8 cellular contexts compared by ENCODE assay signal in the genomic region with DNA sequence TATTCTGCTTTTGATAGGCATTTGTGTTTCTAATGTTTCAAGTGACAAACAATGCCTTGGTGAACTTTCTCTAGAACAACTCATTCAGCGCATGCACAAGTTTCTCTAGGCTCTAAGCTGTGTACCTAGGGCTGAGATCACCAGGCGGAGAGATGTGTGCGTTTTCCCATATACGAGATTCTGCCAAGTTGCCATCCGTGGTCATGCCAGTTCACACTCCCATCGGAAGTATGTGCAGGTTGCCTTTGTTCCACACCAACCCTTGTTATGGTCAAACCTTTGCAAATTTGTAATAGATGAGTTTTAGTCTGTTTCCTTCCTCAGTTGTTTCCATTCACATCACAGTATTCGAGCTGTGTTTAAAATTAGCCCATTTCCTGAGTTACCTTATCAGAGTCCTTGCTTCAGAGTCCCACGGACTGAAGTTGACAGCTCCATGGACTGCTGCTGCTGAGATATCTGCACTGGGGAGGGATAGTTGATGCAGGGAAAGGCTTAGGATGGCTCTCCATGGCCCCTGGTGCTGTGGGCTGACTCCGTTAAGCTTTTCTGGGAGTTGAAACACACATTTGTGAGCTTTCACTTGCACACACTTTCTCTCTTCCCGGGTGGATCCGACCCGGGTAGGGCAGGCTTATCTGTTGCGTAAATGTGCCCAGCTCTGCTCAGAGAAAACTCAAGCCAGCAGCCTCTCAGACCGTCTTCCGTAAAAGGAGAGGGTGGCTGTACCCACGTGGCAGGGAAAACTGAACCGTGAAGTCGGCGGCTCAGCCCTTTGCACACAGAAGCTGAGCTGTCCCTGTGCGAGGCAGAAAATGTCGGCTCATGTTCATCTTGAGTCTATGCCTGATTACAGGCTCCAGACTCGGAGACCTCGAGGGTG. TPM values are rescaled to one million over a fixed set of nuclear protein-coding genes. Genes with fewer than 3 reads are reported as not detected.
A peak's percentile ranks its signal among the peaks of the same experiment; 100 is the strongest.
DNase-seq lines count a peak whose midpoint lies in the region; ATAC-seq and TF ChIP-seq lines count a peak whose summit lies in the region.

No MANE protein-coding gene starts in this region.

- dilution Hi-C loops in mammary epithelial cell (cut with HindIII; ENCODE audit: low sequenced_read_pairs), result no loop called here

- CTCF ChIA-PET in mammary epithelial cell (lab: Charles Lee; ENCODE audit: low non-redundant PET), result interaction anchor here (0.7 to 0.9 kb wide), 2 partner anchors 9 to 122 kb away, joined by 4 to 20 read pairs; no protein-coding TSS in a partner anchor

- WGBS in mammary epithelial cell (ENCODE audit: low coverage, missing lambda C conversion rate), result 32% methylated on average over 23 of the region's 23 CpGs

- no TSS peak for BruUV-seq in mammary epithelial cell (replicated peaks; lab: Mats Ljungman, UMichigan)

- H3K9ac ChIP-seq in mammary epithelial cell (ENCODE audit: insufficient read depth, low read length), result peak overlapping the region; percentile 26

- H3K4me2 ChIP-seq in mammary epithelial cell (ENCODE audit: insufficient read depth, low read depth, low read length), result peak overlapping the region; percentile 73

- peak overlapping the region in 2 of 3 experiments; percentile 5 to 26 for H3K4me3 ChIP-seq in mammary epithelial cell (replicated peaks in 1 of 3; ENCODE audit: insufficient read depth in 1 of 3, low read depth in 2 of 3, low read length in 3 of 3)
- no peak overlapping the region for H3K4me3 ChIP-seq in kidney epithelial cell (ENCODE audit: low read depth, low read length)

- H3K36me3 ChIP-seq in mammary epithelial cell (ENCODE audit: insufficient read depth, low read length) (no peaks in the 10 kb centered on the region), kidney epithelial cell (ENCODE audit: control insufficient read depth, insufficient read depth, low read length) (no peaks in the 10 kb centered on the region)

- H2AFZ ChIP-seq in mammary epithelial cell (ENCODE audit: low read depth, low read length), result peak overlapping the region; percentile 71

- H4K20me1 ChIP-seq in mammary epithelial cell (ENCODE audit: insufficient read depth, low read length), result no peaks in the 10 kb centered on the region

- peaks cover 98% of the 10 kb centered on the region for H3K79me2 ChIP-seq in mammary epithelial cell (ENCODE audit: insufficient read depth, low read length)

- intact Hi-C loops in mammary epithelial cell (cut with micrococcal nuclease), result no loop called here

- no peaks in the 10 kb centered on the region for H3K27me3 ChIP-seq in mammary epithelial cell (ENCODE audit: insufficient read depth, low read length)
- H3K27me3 ChIP-seq in kidney epithelial cell (ENCODE audit: control insufficient read depth, insufficient read depth, low read length), result no peaks in the 10 kb centered on the region

- ATAC-seq in HG03064 (IDR thresholded peaks at IDR 0.05; ENCODE audit: low read depth, unreplicated experiment), result peak; percentile 72

- in situ Hi-C loops in mammary epithelial cell (cut with MboI; ENCODE audit: low sequenced_read_pairs in 2 of 2), result no loop called here

- H3K9me3 ChIP-seq in mammary epithelial cell (replicated peaks; ENCODE audit: insufficient read depth, low read length), result no peaks in the 10 kb centered on the region

- TF ChIP-seq CTCF in mammary epithelial cell (conservative IDR thresholded peaks at IDR 0.05 in 1 of 2, IDR thresholded peaks at IDR 0.05 in 1 of 2; ENCODE audit: extremely low read depth in 1 of 2, insufficient read depth in 1 of 2, low read depth in 1 of 2, low read length in 2 of 2), result no peak
- TF ChIP-seq CTCF in kidney epithelial cell (IDR thresholded peaks at IDR 0.05; ENCODE audit: insufficient read depth, low read length, poor library complexity, severe bottlenecking), result no peak

- peaks cover 40% of the 10 kb centered on the region for H3K4me1 ChIP-seq in mammary epithelial cell (ENCODE audit: insufficient read depth, low read length)

- peak overlapping the region; percentile 48 for H3K27ac ChIP-seq in mammary epithelial cell (ENCODE audit: insufficient read depth, low read depth, low read length)

- DNase-seq in SIG-M5 treated with dmso at 0.1 percent for 504 hours (lab: John Stamatoyannopoulos, UW; ENCODE audit: unreplicated experiment) (peak; percentile 51), SIG-M5 (lab: John Stamatoyannopoulos, UW) (no peak), SKM-1 treated with dmso at 0.1 percent for 144 hours (lab: John Stamatoyannopoulos, UW; ENCODE audit: unreplicated experiment) (peak; percentile 76), mammary epithelial cell (peak; percentile 62), kidney epithelial cell (ENCODE audit: low read depth) (peak; percentile 63), T1000 (lab: John Stamatoyannopoulos, UW) (no peak)
- DNase-seq in stimulated activated CD4-positive, alpha-beta T cell treated with anti-CD3 and anti-CD28 coated beads, Interleukin-15, amount 100 ng/mL, for 24 hours, result peak; percentile 65

RNA-seq across cellular contexts. Expression of gene HK1, which starts 49.4 kb away (rescaled TPM):
- total RNA-seq in mammary epithelial cell (100 to 1,000 TPM; 115 to 133 TPM), kidney epithelial cell (81.7 and 83.0 TPM in 2 replicates)
- polyA plus RNA-seq in mammary epithelial cell, result 95.9 TPM
- polyA minus RNA-seq in mammary epithelial cell, result 256 TPM

Comparison
In these comparisons a context has a peak if more than half of its experiments do, and no peak if none do; other contexts are left out.
1. DNase-seq: peak in SIG-M5 treated with dmso at 0.1 percent for 504 hours (single experiment), SKM-1 treated with dmso at 0.1 percent for 144 hours (single experiment), mammary epithelial cell (single experiment), kidney epithelial cell (single experiment) and stimulated activated CD4-positive, alpha-beta T cell treated with anti-CD3 and anti-CD28 coated beads, Interleukin-15, amount 100 ng/mL, for 24 hours (single experiment); none in SIG-M5 (single experiment) and T1000 (single experiment).